In the genomic region with DNA sequence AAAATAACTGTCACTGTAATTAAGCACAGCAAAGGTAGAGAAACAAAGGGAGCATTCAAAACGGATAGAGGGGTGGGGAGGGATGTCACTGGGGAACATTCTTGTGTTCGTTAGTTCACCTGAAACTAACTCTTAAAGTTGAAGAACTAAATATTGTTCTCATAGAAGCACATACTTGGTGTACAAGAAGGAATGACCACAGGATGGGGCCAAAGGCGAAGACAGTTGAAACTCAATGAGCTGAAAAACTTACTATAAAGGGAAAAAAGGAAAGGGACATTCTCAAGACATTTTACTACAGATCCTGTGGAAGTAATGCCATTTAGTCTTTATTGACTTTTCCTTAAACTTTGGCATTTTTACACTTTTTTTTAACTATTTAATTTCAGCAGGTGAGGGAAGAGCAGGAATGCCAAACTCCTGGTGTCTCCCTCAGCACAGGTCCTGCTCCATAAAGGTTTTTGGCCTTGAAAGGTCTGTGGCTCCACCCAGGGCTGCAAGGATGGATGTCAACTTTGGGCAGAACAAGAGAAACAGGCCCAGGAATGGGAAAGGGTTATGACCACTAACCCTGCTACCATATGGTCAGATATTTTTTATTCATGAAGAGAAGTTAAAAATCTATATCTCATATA, we compare ENCODE assay signal across 8 cellular contexts.
A peak's percentile ranks its signal among the peaks of the same experiment; 100 is the strongest.
DNase-seq lines count a peak whose midpoint lies in the region; ATAC-seq and TF ChIP-seq lines count a peak whose summit lies in the region.

No MANE protein-coding gene starts in this region.

- peaks cover 29% of the 10 kb centered on the region for H3K4me1 Mint-ChIP-seq in activated CD8-positive, alpha-beta memory T cell treated with anti-CD3 and anti-CD28 coated beads, Interleukin-2, amount 10 ng/mL, durations not matched to agents 7 days and 5 days

- peaks cover 12% of the 10 kb centered on the region for H3K36me3 Mint-ChIP-seq in activated CD8-positive, alpha-beta memory T cell treated with anti-CD3 and anti-CD28 coated beads, Interleukin-2, amount 10 ng/mL, durations not matched to agents 7 days and 5 days

- no peak for ATAC-seq in activated CD8-positive, alpha-beta memory T cell treated with anti-CD3 and anti-CD28 coated beads, Interleukin-2, amount 10 ng/mL, durations not matched to agents 7 days and 5 days
- ATAC-seq in HG02884 (IDR thresholded peaks at IDR 0.05; ENCODE audit: unreplicated experiment) (peak; percentile 59), HG03521 (IDR thresholded peaks at IDR 0.05; ENCODE audit: unreplicated experiment) (no peak)

- peaks cover 2% of the 10 kb centered on the region for H3K9me3 Mint-ChIP-seq in activated CD8-positive, alpha-beta memory T cell treated with anti-CD3 and anti-CD28 coated beads, Interleukin-2, amount 10 ng/mL, durations not matched to agents 7 days and 5 days (ENCODE audit: low read depth)

- peak; percentile 43 for DNase-seq in activated CD8-positive, alpha-beta memory T cell treated with anti-CD3 and anti-CD28 coated beads, Interleukin-2, amount 10 ng/mL, durations not matched to agents 7 days and 5 days
- no peak for DNase-seq in activated CD8-positive, alpha-beta memory T cell treated with anti-CD3 and anti-CD28 coated beads, Interleukin-2, amount 50 U/mL, for 4 hours
- DNase-seq in SJCRH30 (peak; percentile 13 to 47), fibroblast of villous mesenchyme (ENCODE audit: low read depth) (peak; percentile 67), spleen (no peak), mesenteric fat pad (ENCODE audit: low spot score) (no peak)

- WGBS in spleen, 5 donors: 52 to 67% (median 59%) methylated on average over 3 of the region's 3 CpGs

- 0 out of 2 replicates have a peak, but pooled peaks cover under 1% of the 10 kb centered on the region for H3K4me1 ChIP-seq in SJCRH30
- peaks cover 0 to 25% (median 9%) of the 10 kb centered on the region in 6 donors for H3K4me1 ChIP-seq in spleen

- no peak for TF ChIP-seq POLR2A in spleen (IDR thresholded peaks at IDR 0.05)

- H3K27ac ChIP-seq in SJCRH30 (no peak overlapping the region), spleen (no peak overlapping the region)

- intact Hi-C loops in spleen (cut with DNase I; ENCODE audit: low total_unique reads): no loop called here

- TF ChIP-seq CTCF in fibroblast of villous mesenchyme (IDR thresholded peaks at IDR 0.05; ENCODE audit: insufficient read depth, low read depth, low read length): peak; percentile 67
- TF ChIP-seq CTCF in spleen (IDR thresholded peaks at IDR 0.05 in 8 of 11, conservative IDR thresholded peaks at IDR 0.05 in 3 of 11): peak in 7 of 11 experiments; percentile 17 to 41 (median 40)

- peak overlapping the region; percentile 51 for H3K27ac Mint-ChIP-seq in activated CD8-positive, alpha-beta memory T cell treated with anti-CD3 and anti-CD28 coated beads, Interleukin-2, amount 10 ng/mL, durations not matched to agents 7 days and 5 days

- H3K4me3 ChIP-seq in SJCRH30 (no peak overlapping the region), fibroblast of villous mesenchyme (ENCODE audit: low read depth, low read length) (no peak overlapping the region), spleen (no peak overlapping the region)

- H3K36me3 ChIP-seq in SJCRH30 (no peaks in the 10 kb centered on the region), spleen (no peaks in the 10 kb centered on the region)

- H3K9me3 ChIP-seq in SJCRH30 (replicated peaks) (no peaks in the 10 kb centered on the region), spleen (no peaks in the 10 kb centered on the region)

- H3K27me3 Mint-ChIP-seq in activated CD8-positive, alpha-beta memory T cell treated with anti-CD3 and anti-CD28 coated beads, Interleukin-2, amount 10 ng/mL, durations not matched to agents 7 days and 5 days: no peaks in the 10 kb centered on the region

- no peak overlapping the region for H3K4me3 Mint-ChIP-seq in activated CD8-positive, alpha-beta memory T cell treated with anti-CD3 and anti-CD28 coated beads, Interleukin-2, amount 10 ng/mL, durations not matched to agents 7 days and 5 days

- H3K27me3 ChIP-seq in SJCRH30 (no peaks in the 10 kb centered on the region), spleen (replicated peaks in 1 of 7) (no peaks in the 10 kb centered on the region)

- CTCF ChIA-PET in activated CD8-positive, alpha-beta memory T cell treated with anti-CD3 and anti-CD28 coated beads, Interleukin-2, amount 10 ng/mL, durations not matched to agents 7 days and 5 days (lab: Charles Lee): interaction anchor here (0.9 to 2.6 kb wide), 3 partner anchors 10 to 330 kb away, joined by 3 to 10 read pairs (median 4); no protein-coding TSS in a partner anchor

Comparison
In these comparisons a context has a peak if more than half of its experiments do, and no peak if none do; other contexts are left out.
1. DNase-seq: peak in activated CD8-positive, alpha-beta memory T cell treated with anti-CD3 and anti-CD28 coated beads, Interleukin-2, amount 10 ng/mL, durations not matched to agents 7 days and 5 days (single experiment), SJCRH30 (2 of 2) and fibroblast of villous mesenchyme (single experiment); none in activated CD8-positive, alpha-beta memory T cell treated with anti-CD3 and anti-CD28 coated beads, Interleukin-2, amount 50 U/mL, for 4 hours (single experiment), spleen (single experiment) and mesenteric fat pad (single experiment).